In genomic region chr1:231053493-231054162, GRCh38 we compare ENCODE assay signal across 8 cellular contexts. TPM values are rescaled to one million over a fixed set of nuclear protein-coding genes. Genes with fewer than 3 reads are reported as not detected.
DNase-seq lines count a peak whose midpoint lies in the region; ATAC-seq, FAIRE-seq and TF ChIP-seq lines count a peak whose summit lies in the region.

No MANE protein-coding gene starts in this region.

- 40% methylated on average over 7 of the region's 7 CpGs for WGBS in hepatocyte (ENCODE audit: low lambda C conversion rate, missing lambda C conversion rate)

- H3K79me2 ChIP-seq in hepatocyte, result no peaks in the 10 kb centered on the region

- no peaks in the 10 kb centered on the region for H3K4me1 ChIP-seq in hepatocyte (ENCODE audit: insufficient read depth)

- peak overlapping the region; percentile 41 for H3K4me2 ChIP-seq in hepatocyte

- TF ChIP-seq CTCF in WI38 (IDR thresholded peaks at IDR 0.05; ENCODE audit: low read depth, low read length), result no peak
- no peak for TF ChIP-seq CTCF in hepatocyte (IDR thresholded peaks at IDR 0.05; ENCODE audit: poor library complexity)

- H3K27me3 ChIP-seq in hepatocyte, result no peaks in the 10 kb centered on the region

- H3K9me3 ChIP-seq in hepatocyte (ENCODE audit: low read depth), result no peaks in the 10 kb centered on the region

- peak overlapping the region; percentile 20 for H3K4me3 ChIP-seq in WI38 (ENCODE audit: low read depth, low read length)
- H3K4me3 ChIP-seq in hepatocyte, result no peak overlapping the region

- no peaks in the 10 kb centered on the region for H3K36me3 ChIP-seq in hepatocyte (replicated peaks; ENCODE audit: insufficient read depth, low read depth)

- H3K27ac ChIP-seq in hepatocyte (peak overlapping the region; percentile 11), substantia nigra (ENCODE audit: low read depth, low read length, poor library complexity, severe bottlenecking) (no peak overlapping the region)

- H3K9me2 ChIP-seq in hepatocyte (replicated peaks; ENCODE audit: insufficient read depth), result no peaks in the 10 kb centered on the region

- H4K20me1 ChIP-seq in hepatocyte (ENCODE audit: insufficient read depth, poor library complexity, severe bottlenecking), result no peaks in the 10 kb centered on the region

- no peak overlapping the region for H2AFZ ChIP-seq in hepatocyte

- FAIRE-seq in urothelium cell line (lab: Jason Lieb, UNC), result no peak

- DNase-seq in stimulated activated CD4-positive, alpha-beta T cell treated with anti-CD3 and anti-CD28 coated beads, Interleukin-1b, Interleukin-23, amount 100 ng/mL, for 48 hours, result peak; percentile 7
- no peak for DNase-seq in stimulated activated CD4-positive, alpha-beta T cell treated with anti-CD3 and anti-CD28 coated beads, Interleukin-4, amount 100 ng/mL, for 4 hours
- DNase-seq in hepatocyte (ENCODE audit: low spot score), result peak; percentile 50
- DNase-seq in substantia nigra (lab: John Stamatoyannopoulos, UW), result peak in 25 of 49 donors; percentile 7 to 64 (median 24)
- DNase-seq in urothelium cell line (ENCODE audit: low spot score), result no peak
- DNase-seq in NK-92 treated with Interleukin-12 subunit alpha and Interleukin-12 subunit beta, amount 100 ng/mL, for 24 hours (lab: John Stamatoyannopoulos, UW), result no peak

- ATAC-seq in HG03342 (IDR thresholded peaks at IDR 0.05; ENCODE audit: unreplicated experiment), result peak; percentile 80

RNA-seq across cellular contexts. Expression of gene FAM89A, which starts 13.6 kb away (rescaled TPM):
- total RNA-seq in hepatocyte, result 48.8 and 55.1 TPM in 2 replicates
- 53.5 and 54.4 TPM in 2 replicates for polyA plus RNA-seq in hepatocyte

Comparison
In these comparisons a context has a peak if more than half of its experiments do, and no peak if none do; other contexts are left out.
1. DNase-seq: peak in stimulated activated CD4-positive, alpha-beta T cell treated with anti-CD3 and anti-CD28 coated beads, Interleukin-1b, Interleukin-23, amount 100 ng/mL, for 48 hours (single experiment), hepatocyte (single experiment) and substantia nigra (25 of 49); none in stimulated activated CD4-positive, alpha-beta T cell treated with anti-CD3 and anti-CD28 coated beads, Interleukin-4, amount 100 ng/mL, for 4 hours (0 of 2), urothelium cell line (single experiment) and NK-92 treated with Interleukin-12 subunit alpha and Interleukin-12 subunit beta, amount 100 ng/mL, for 24 hours (single experiment).